9 cellular contexts compared by ENCODE assay signal in genomic region chr5:142982821-142983200, GRCh38.
DNase-seq lines count a peak whose midpoint lies in the region; ATAC-seq and TF ChIP-seq lines count a peak whose summit lies in the region.
"Had no signal": no experiment of that assay in that cellular context is flagged by ENCODE, and none has a peak within 500 bp of the region (broad histone marks: within the 10 kb centered on the region; RNA-seq: fewer than 3 reads in every experiment).

No MANE protein-coding gene starts in this region.

- H3K27ac Mint-ChIP-seq in activated B cell treated with CpG ODN at 0.5 μM for 24 hours (no peak overlapping the region), immature natural killer cell (peak overlapping the region; percentile 94 to 99 (median 97))

- intact Hi-C loops in activated B cell treated with CpG ODN at 0.5 μM for 24 hours (cut with micrococcal nuclease): no loop called here
- intact Hi-C loops in thyroid gland (cut with DNase I): no loop called here

- CTCF ChIA-PET in activated B cell treated with CpG ODN at 0.5 μM for 24 hours (lab: Charles Lee): interaction anchor here (1.3 to 1.8 kb wide), 2 partner anchors 18 to 20 kb away, joined by 4 read pairs; no protein-coding TSS in a partner anchor

- H3K4me1 ChIP-seq in thyroid gland: peaks cover 23 to 27% of the 10 kb centered on the region in 2 donors

- WGBS in thyroid gland, 2 donors: 67 to 90% methylated on average over 3 to 4 of the region's 4 CpGs

- no peak for TF ChIP-seq CTCF in activated B cell treated with CpG ODN at 0.5 μM for 24 hours (IDR thresholded peaks at IDR 0.05)
- TF ChIP-seq CTCF in thyroid gland (IDR thresholded peaks at IDR 0.05): no peak

- POLR2A ChIA-PET in activated B cell treated with CpG ODN at 0.5 μM for 24 hours (lab: Charles Lee): no interaction called here

- no peaks in the 10 kb centered on the region for H3K9me3 ChIP-seq in thyroid gland

- H3K4me3 Mint-ChIP-seq in activated B cell treated with CpG ODN at 0.5 μM for 24 hours (no peak overlapping the region), immature natural killer cell (peak overlapping the region; percentile 16 to 71 (median 18))

- H3K36me3 Mint-ChIP-seq in activated B cell treated with CpG ODN at 0.5 μM for 24 hours (ENCODE audit: low read depth) (no peaks in the 10 kb centered on the region), immature natural killer cell (peaks cover 12 to 27% (median 16%) of the 10 kb centered on the region in 3 donors)

- no peak overlapping the region for H3K4me3 ChIP-seq in thyroid gland (replicated peaks in 1 of 3)

- peaks cover 6% of the 10 kb centered on the region for H3K4me1 Mint-ChIP-seq in activated B cell treated with CpG ODN at 0.5 μM for 24 hours
- peaks cover 87 to 96% of the 10 kb centered on the region in 2 donors for H3K4me1 Mint-ChIP-seq in immature natural killer cell

- peak; percentile 25 for ATAC-seq in activated B cell treated with CpG ODN at 0.5 μM for 24 hours (ENCODE audit: low read depth)
- ATAC-seq in HG02610 (IDR thresholded peaks at IDR 0.05; ENCODE audit: unreplicated experiment): no peak
- ATAC-seq in GM18498 (IDR thresholded peaks at IDR 0.05; ENCODE audit: unreplicated experiment): no peak

- peak; percentile 35 for DNase-seq in DMS 273 (lab: John Stamatoyannopoulos, UW; ENCODE audit: unreplicated experiment)
- no peak for DNase-seq in DMS 273 treated with DMSO at 0.1 percent for 48 hours (lab: John Stamatoyannopoulos, UW)
- DNase-seq in activated B cell treated with CpG ODN at 0.5 μM for 24 hours: no peak
- no peak for DNase-seq in immature natural killer cell
- DNase-seq in thyroid gland: no peak
- DNase-seq in NCI-H446 treated with DMSO at 0.1 percent for 48 hours (lab: John Stamatoyannopoulos, UW): no peak

- H3K27me3 Mint-ChIP-seq in activated B cell treated with CpG ODN at 0.5 μM for 24 hours (no peaks in the 10 kb centered on the region), immature natural killer cell (ENCODE audit: low read depth in 3 of 3) (peaks cover 2 to 14% (median 5%) of the 10 kb centered on the region in 3 donors)

- no peaks in the 10 kb centered on the region for H3K36me3 ChIP-seq in thyroid gland

- no peak for TF ChIP-seq POLR2A in thyroid gland (IDR thresholded peaks at IDR 0.05)

- H3K27me3 ChIP-seq in thyroid gland: no peaks in the 10 kb centered on the region

- peak overlapping the region in 2 of 3 donors; percentile 43 to 61 for H3K27ac ChIP-seq in thyroid gland
- H3K27ac ChIP-seq: 22Rv1 had no signal

- H3K9me3 Mint-ChIP-seq in activated B cell treated with CpG ODN at 0.5 μM for 24 hours: no peaks in the 10 kb centered on the region
- H3K9me3 Mint-ChIP-seq in immature natural killer cell: peaks cover 0 to 10% (median 7%) of the 10 kb centered on the region in 6 donors
